ENCODE assay signal across 8 cellular contexts in genomic region chr17:61574542-61575351, GRCh38. TPM values are rescaled to one million over a fixed set of nuclear protein-coding genes. Genes with fewer than 3 reads are reported as not detected.
DNase-seq lines count a peak whose midpoint lies in the region; TF ChIP-seq lines count a peak whose summit lies in the region.

No MANE protein-coding gene starts in this region.

- H3K9ac ChIP-seq in colonic mucosa (ENCODE audit: low read depth in 2 of 2, low read length in 2 of 2), result no peak overlapping the region

- no peaks in the 10 kb centered on the region for H3K79me2 ChIP-seq in osteoblast (ENCODE audit: insufficient read depth, low read length)

- H3K9me3 ChIP-seq in colonic mucosa (no peaks in the 10 kb centered on the region), osteoblast (ENCODE audit: low read depth, low read length) (no peaks in the 10 kb centered on the region)

- intact Hi-C loops in colonic mucosa (cut with DNase I), result no loop called here
- intact Hi-C loops in cardiac septum (cut with DNase I), result no loop called here

- TF ChIP-seq CTCF in colonic mucosa (IDR thresholded peaks at IDR 0.05) (no peak), osteoblast (IDR thresholded peaks at IDR 0.05; ENCODE audit: extremely low read depth, low read depth, low read length) (peak; percentile 52)

- no peaks in the 10 kb centered on the region for H3K4me1 ChIP-seq in colonic mucosa
- H3K4me1 ChIP-seq in osteoblast (ENCODE audit: insufficient read depth, low read length), result peaks cover 8% of the 10 kb centered on the region

- no peaks in the 10 kb centered on the region for H3K36me3 ChIP-seq in colonic mucosa
- H3K36me3 ChIP-seq in osteoblast (ENCODE audit: insufficient read depth, low read length), result no peaks in the 10 kb centered on the region

- no peak overlapping the region for H3K4me3 ChIP-seq in colonic mucosa
- H3K4me3 ChIP-seq in osteoblast (ENCODE audit: insufficient read depth, low read length), result no peak overlapping the region

- DNase-seq in NCI-H510A treated with DMSO at 0.1 percent for 48 hours (lab: John Stamatoyannopoulos, UW), result peak; percentile 59
- DNase-seq in NCI-H510A (lab: John Stamatoyannopoulos, UW), result no peak
- peak; percentile 56 for DNase-seq in NCI-H2171 (lab: John Stamatoyannopoulos, UW)
- peak; percentile 38 for DNase-seq in colonic mucosa
- peak; percentile 74 for DNase-seq in osteoblast (ENCODE audit: insufficient read length, low spot score, missing footprints)
- no peak for DNase-seq in mesenteric fat pad (ENCODE audit: low spot score)
- no peak for DNase-seq in cardiac septum (ENCODE audit: low spot score)
- no peak for DNase-seq in T-helper 9 cell

- peak overlapping the region; percentile 34 for H3K4me2 ChIP-seq in osteoblast (ENCODE audit: insufficient read depth, low read length)

- no peaks in the 10 kb centered on the region for H3K27me3 ChIP-seq in colonic mucosa
- peaks cover 6% of the 10 kb centered on the region for H3K27me3 ChIP-seq in osteoblast (ENCODE audit: insufficient read depth, low read length)

- H2AFZ ChIP-seq in osteoblast (ENCODE audit: low read length), result peak overlapping the region; percentile 13

- H4K20me1 ChIP-seq in osteoblast (ENCODE audit: insufficient read depth, low read length), result no peaks in the 10 kb centered on the region

- H3K27ac ChIP-seq in colonic mucosa, result no peak overlapping the region
- no peak overlapping the region for H3K27ac ChIP-seq in osteoblast (ENCODE audit: low read depth, low read length)

RNA-seq across cellular contexts. Expression of gene NACA2, which starts 16.3 kb away (rescaled TPM):
- total RNA-seq in colonic mucosa (under 1 TPM in 1 of 2 donors, not detected in 1; 0.32 TPM), osteoblast (under 0.01 TPM in 1 of 2 replicates, not detected in the other), mesenteric fat pad (not detected), cardiac septum (not detected)

Comparison
In these comparisons a context has a peak if more than half of its experiments do, and no peak if none do; other contexts are left out.
1. DNase-seq: peak in NCI-H510A treated with DMSO at 0.1 percent for 48 hours (single experiment), NCI-H2171 (single experiment), colonic mucosa (single experiment) and osteoblast (single experiment); none in NCI-H510A (single experiment), mesenteric fat pad (single experiment), cardiac septum (single experiment) and T-helper 9 cell (single experiment).